Comparison of ENCODE assay signal across 10 cellular contexts in genomic region chr3:113897373-113897777, GRCh38. TPM values are rescaled to one million over a fixed set of nuclear protein-coding genes. Genes with fewer than 3 reads are reported as not detected.
A peak's percentile ranks its signal among the peaks of the same experiment; 100 is the strongest.
DNase-seq lines count a peak whose midpoint lies in the region; ATAC-seq, FAIRE-seq and TF ChIP-seq lines count a peak whose summit lies in the region.
"Had no signal": no experiment of that assay in that cellular context is flagged by ENCODE, and none has a peak within 500 bp of the region (broad histone marks: within the 10 kb centered on the region; RNA-seq: fewer than 3 reads in every experiment).

No MANE protein-coding gene starts in this region.

- CTCF ChIA-PET in activated CD8-positive, alpha-beta memory T cell treated with anti-CD3 and anti-CD28 coated beads, Interleukin-2, amount 10 ng/mL, durations not matched to agents 7 days and 5 days (lab: Charles Lee), result interaction anchor here (1.0 to 1.5 kb wide), 3 partner anchors 12 to 161 kb away, joined by 3 to 4 read pairs (median 3); no protein-coding TSS in a partner anchor

- TF ChIP-seq POLR2A in adrenal gland (IDR thresholded peaks at IDR 0.05), result no peak

- peak; percentile 30 for ATAC-seq in activated CD8-positive, alpha-beta memory T cell treated with anti-CD3 and anti-CD28 coated beads, Interleukin-2, amount 10 ng/mL, durations not matched to agents 7 days and 5 days
- no peak for ATAC-seq in HG03280 (IDR thresholded peaks at IDR 0.05; ENCODE audit: unreplicated experiment)

- no peaks in the 10 kb centered on the region for H3K4me1 ChIP-seq in kidney (ENCODE audit: control insufficient read depth in 1 of 2, insufficient read depth in 1 of 2, low read depth in 1 of 2, low read length in 2 of 2)
- H3K4me1 ChIP-seq in adrenal gland (replicated peaks in 1 of 2), result peaks cover 0 to 12% of the 10 kb centered on the region in 2 donors

- H3K27ac ChIP-seq in kidney (ENCODE audit: low read depth in 2 of 2, low read length in 2 of 2) (peak overlapping the region in 1 of 2 donors; percentile 68), adrenal gland (no peak overlapping the region)

- H3K4me3 ChIP-seq in kidney (ENCODE audit: low read length in 2 of 2), result peak overlapping the region; percentile 86 to 89
- H3K4me3 ChIP-seq in adrenal gland, result peak overlapping the region in 1 of 4 donors; percentile 52

- H3K27ac Mint-ChIP-seq in activated CD8-positive, alpha-beta memory T cell treated with anti-CD3 and anti-CD28 coated beads, Interleukin-2, amount 10 ng/mL, durations not matched to agents 7 days and 5 days, result peak overlapping the region; percentile 20
- peak overlapping the region; percentile 87 for H3K27ac Mint-ChIP-seq in type B pancreatic cell

- no peaks in the 10 kb centered on the region for H3K36me3 ChIP-seq in kidney (ENCODE audit: control insufficient read depth in 1 of 2, insufficient read depth in 2 of 2, low read length in 2 of 2)
- no peaks in the 10 kb centered on the region for H3K36me3 ChIP-seq in adrenal gland (replicated peaks in 1 of 2)

- DNase-seq in activated CD8-positive, alpha-beta memory T cell treated with anti-CD3 and anti-CD28 coated beads, Interleukin-2, amount 10 ng/mL, durations not matched to agents 7 days and 5 days, result no peak
- no peak for DNase-seq in activated CD8-positive, alpha-beta memory T cell treated with anti-CD3 and anti-CD28 coated beads, Interleukin-2, amount 50 U/mL, for 48 hours
- DNase-seq in RPMI8226, result peak; percentile 73
- no peak for DNase-seq in kidney
- DNase-seq in type B pancreatic cell (ENCODE audit: extremely low spot score, unreplicated experiment), result no peak
- DNase-seq in stimulated activated CD4-positive, alpha-beta T cell treated with anti-CD3 and anti-CD28 coated beads, Interleukin-4, amount 100 ng/mL, for 4 hours, result no peak
- no peak for DNase-seq in adrenal gland
- DNase-seq: activated CD4-positive, alpha-beta T cell treated with anti-CD3 and anti-CD28 coated beads for 4 hours had no signal

- no peaks in the 10 kb centered on the region for H3K27me3 ChIP-seq in adrenal gland

- FAIRE-seq in kidney (lab: Jason Lieb, UNC), result peak; percentile 94
- FAIRE-seq: astrocyte had no signal

- H3K36me3 Mint-ChIP-seq in activated CD8-positive, alpha-beta memory T cell treated with anti-CD3 and anti-CD28 coated beads, Interleukin-2, amount 10 ng/mL, durations not matched to agents 7 days and 5 days, result no peaks in the 10 kb centered on the region
- H3K36me3 Mint-ChIP-seq in type B pancreatic cell, result no peaks in the 10 kb centered on the region

- H3K9me3 ChIP-seq in kidney (ENCODE audit: control insufficient read depth in 1 of 2, low read length in 2 of 2) (no peaks in the 10 kb centered on the region), adrenal gland (replicated peaks in 1 of 3) (no peaks in the 10 kb centered on the region)

- peaks cover 8% of the 10 kb centered on the region for H3K4me1 Mint-ChIP-seq in activated CD8-positive, alpha-beta memory T cell treated with anti-CD3 and anti-CD28 coated beads, Interleukin-2, amount 10 ng/mL, durations not matched to agents 7 days and 5 days
- H3K4me1 Mint-ChIP-seq in type B pancreatic cell (ENCODE audit: unreplicated experiment), result no peaks in the 10 kb centered on the region

- H3K27me3 Mint-ChIP-seq in activated CD8-positive, alpha-beta memory T cell treated with anti-CD3 and anti-CD28 coated beads, Interleukin-2, amount 10 ng/mL, durations not matched to agents 7 days and 5 days, result no peaks in the 10 kb centered on the region
- no peaks in the 10 kb centered on the region for H3K27me3 Mint-ChIP-seq in type B pancreatic cell

- intact Hi-C loops in kidney (cut with DNase I) (no loop called here), adrenal gland (cut with DNase I) (no loop called here)

- TF ChIP-seq CTCF in kidney (IDR thresholded peaks at IDR 0.05; ENCODE audit: borderline replicate concordance, extremely low read depth, insufficient read depth) (no peak), type B pancreatic cell (conservative IDR thresholded peaks at IDR 0.05) (no peak), adrenal gland (IDR thresholded peaks at IDR 0.05) (no peak)

- H3K9me3 Mint-ChIP-seq in activated CD8-positive, alpha-beta memory T cell treated with anti-CD3 and anti-CD28 coated beads, Interleukin-2, amount 10 ng/mL, durations not matched to agents 7 days and 5 days (ENCODE audit: low read depth), result no peaks in the 10 kb centered on the region
- no peaks in the 10 kb centered on the region for H3K9me3 Mint-ChIP-seq in type B pancreatic cell

- peak overlapping the region; percentile 57 for H3K4me3 Mint-ChIP-seq in activated CD8-positive, alpha-beta memory T cell treated with anti-CD3 and anti-CD28 coated beads, Interleukin-2, amount 10 ng/mL, durations not matched to agents 7 days and 5 days
- peak overlapping the region; percentile 83 for H3K4me3 Mint-ChIP-seq in type B pancreatic cell

- H3K9ac ChIP-seq in kidney (ENCODE audit: low read length in 2 of 2), result peak overlapping the region; percentile 20 to 88

- 27 to 37% (median 30%) methylated on average over 1 of the region's 1 CpG for WGBS in adrenal gland, 4 donors

RNA-seq across cellular contexts. Expression of gene ZDHHC23, which starts 50.4 kb away (rescaled TPM):
- 1 to 10 TPM; 3.0 to 3.9 TPM for total RNA-seq in activated CD8-positive, alpha-beta memory T cell treated with anti-CD3 and anti-CD28 coated beads, Interleukin-2, amount 10 ng/mL, durations not matched to agents 7 days and 5 days
- total RNA-seq in kidney (20.1 TPM), type B pancreatic cell (ENCODE audit: low replicate concordance) (8.1 and 8.5 TPM in 2 replicates), adrenal gland (1 to 10 TPM in 7 of 8 donors, under 1 TPM in 1; 0.24 to 4.2 (median 1.9) TPM)
- polyA plus RNA-seq in kidney (ENCODE audit: insufficient read depth, low read depth, low replicate concordance) (4.8 TPM), adrenal gland (1 to 10 TPM in 1 of 3 donors, under 1 TPM in 2; 0.72 to 2.3 (median 0.74) TPM)

RNA-seq across cellular contexts. Expression of gene GRAMD1C, which starts 58.8 kb away (rescaled TPM):
- total RNA-seq in activated CD8-positive, alpha-beta memory T cell treated with anti-CD3 and anti-CD28 coated beads, Interleukin-2, amount 10 ng/mL, durations not matched to agents 7 days and 5 days, result 1 to 10 TPM in 1 of 2 experiments, under 1 TPM in 1; 0.40 to 1.1 TPM
- total RNA-seq in kidney (21.0 TPM), type B pancreatic cell (ENCODE audit: low replicate concordance) (7.3 TPM in 2 replicates), adrenal gland (1 to 10 TPM; 1.4 to 9.4 (median 4.2) TPM)
- polyA plus RNA-seq in kidney (ENCODE audit: insufficient read depth, low read depth, low replicate concordance) (21.0 TPM), adrenal gland (1 to 10 TPM; 2.5 to 8.3 (median 4.8) TPM)
